21 cellular contexts compared by ENCODE assay signal in the genomic region with DNA sequence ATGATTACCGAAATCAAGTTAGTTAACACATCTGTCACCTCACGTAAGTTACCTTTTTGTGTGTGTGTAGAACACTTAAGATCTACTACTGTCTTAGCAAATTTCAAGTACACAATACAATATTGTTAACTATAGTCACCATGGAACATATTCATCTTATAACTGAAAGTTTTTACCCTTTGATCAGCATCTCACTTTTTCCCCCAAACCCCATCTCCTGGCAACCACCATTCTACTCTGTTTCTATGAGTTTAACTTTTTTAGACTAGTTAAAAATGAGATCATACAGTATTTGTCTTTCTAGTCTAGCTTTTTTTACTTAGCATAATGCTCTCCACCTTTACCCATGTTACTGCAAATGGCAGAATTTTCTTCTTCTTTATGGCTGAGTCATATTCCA.
"Had no signal": no experiment of that assay in that cellular context is flagged by ENCODE, and none has a peak within 500 bp of the region (broad histone marks: within the 10 kb centered on the region; RNA-seq: fewer than 3 reads in every experiment).

No MANE protein-coding gene starts in this region.

- H3K4me1 Mint-ChIP-seq: endodermal cell, nephron progenitor cell had no signal

- H3K9me3 Mint-ChIP-seq: nephron progenitor cell had no signal

- H3K27ac Mint-ChIP-seq: endodermal cell; naive thymus-derived CD8-positive, alpha-beta T cell; nephron progenitor cell; stimulated activated effector memory CD8-positive, alpha-beta T cell treated with anti-CD3 and anti-CD28 coated beads, Interleukin-12 subunit alpha, Interleukin-12 subunit beta, amount 100 ng/mL, for 72 hours; stimulated activated naive CD8-positive, alpha-beta T cell treated with anti-CD3 and anti-CD28 coated beads, Interleukin-15, Interleukin-2, amounts not matched to agents 100 ng/mL and 50 ng/mL, for 24 hours had no signal

- H3K4me3 Mint-ChIP-seq: endodermal cell; naive thymus-derived CD8-positive, alpha-beta T cell; nephron progenitor cell; stimulated activated effector memory CD8-positive, alpha-beta T cell treated with anti-CD3 and anti-CD28 coated beads, Interleukin-12 subunit alpha, Interleukin-12 subunit beta, amount 100 ng/mL, for 72 hours; stimulated activated naive CD8-positive, alpha-beta T cell treated with anti-CD3 and anti-CD28 coated beads, Interleukin-15, Interleukin-2, amounts not matched to agents 100 ng/mL and 50 ng/mL, for 24 hours had no signal

- H3K27me3 Mint-ChIP-seq: naive thymus-derived CD8-positive, alpha-beta T cell; stimulated activated naive CD8-positive, alpha-beta T cell treated with anti-CD3 and anti-CD28 coated beads, Interleukin-15, Interleukin-2, amounts not matched to agents 100 ng/mL and 50 ng/mL, for 24 hours had no signal

- DNase-seq: dorsolateral prefrontal cortex; effector CD4-positive, alpha-beta T cell; endodermal cell; foreskin fibroblast; gastrocnemius medialis; head of caudate nucleus; left cardiac atrium; left lung; mesendoderm; midbrain; naive thymus-derived CD8-positive, alpha-beta T cell; nephron progenitor cell; nucleus accumbens; right cardiac atrium; sigmoid colon; stimulated activated CD4-positive, alpha-beta T cell treated with anti-CD3 and anti-CD28 coated beads, Interleukin-2, amount 100 ng/mL, for 24 hours; stimulated activated CD4-positive, alpha-beta T cell treated with anti-CD3 and anti-CD28 coated beads, Interleukin-4, amount 100 ng/mL, for 24 hours; trophoblast cell had no signal

- ATAC-seq: esophagus mucosa; gastrocnemius medialis; left cardiac atrium; left lung; naive thymus-derived CD8-positive, alpha-beta T cell; right cardiac atrium; stimulated activated effector memory CD8-positive, alpha-beta T cell treated with anti-CD3 and anti-CD28 coated beads, Interleukin-12 subunit alpha, Interleukin-12 subunit beta, amount 100 ng/mL, for 72 hours had no signal
